In the genomic region with DNA sequence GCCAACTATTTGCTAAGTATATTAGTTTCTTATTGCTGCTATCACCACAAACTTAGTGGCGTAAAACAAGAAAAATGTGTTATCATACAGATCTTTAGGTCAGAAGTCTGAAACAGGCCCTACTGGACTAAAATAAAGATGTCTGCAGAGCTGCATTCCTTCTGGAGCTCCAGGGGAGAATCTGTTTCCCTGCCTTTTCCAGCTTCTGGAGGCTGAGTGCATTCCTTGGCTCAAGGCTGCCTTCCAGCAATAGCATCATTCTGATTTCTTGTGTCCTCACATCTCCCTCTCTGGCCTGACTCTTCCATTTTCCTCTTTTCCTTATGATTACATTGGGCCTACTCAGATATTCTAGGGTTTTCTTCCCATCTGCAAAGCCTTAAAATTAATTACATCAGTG, we compare ENCODE assay signal across 24 cellular contexts. TPM values are rescaled to one million over a fixed set of nuclear protein-coding genes. Genes with fewer than 3 reads are reported as not detected.
DNase-seq lines count a peak whose midpoint lies in the region; ATAC-seq and TF ChIP-seq lines count a peak whose summit lies in the region.
"Had no signal": no experiment of that assay in that cellular context is flagged by ENCODE, and none has a peak within 500 bp of the region (broad histone marks: within the 10 kb centered on the region; RNA-seq: fewer than 3 reads in every experiment).

No MANE protein-coding gene starts in this region.

- H3K9me3 ChIP-seq in gastroesophageal sphincter (no peaks in the 10 kb centered on the region), smooth muscle cell (replicated peaks; ENCODE audit: low read depth) (no peaks in the 10 kb centered on the region)
- H3K9me3 ChIP-seq: Caco-2, ovary had no signal

- H2AFZ ChIP-seq in GM23338: no peak overlapping the region
- H2AFZ ChIP-seq in smooth muscle cell (ENCODE audit: low read depth): no peak overlapping the region

- no peak for TF ChIP-seq POLR2A in gastroesophageal sphincter (IDR thresholded peaks at IDR 0.05)

- H3F3A ChIP-seq in GM23338 (replicated peaks; ENCODE audit: low read depth) (no peaks in the 10 kb centered on the region), smooth muscle cell (ENCODE audit: low read depth) (no peaks in the 10 kb centered on the region)

- peaks cover 8% of the 10 kb centered on the region; the same call in 2 of the 3 replicates for H3K36me3 Mint-ChIP-seq in GM23338 (ENCODE audit: low read depth)
- H3K36me3 Mint-ChIP-seq in stimulated activated memory B cell treated with anti-CD40 and anti-IgM and Interleukin-4, amounts not matched to agents 10 μg/mL and 1 μg/mL and 100 μg/mL, for 72 hours: peaks cover 40% of the 10 kb centered on the region
- H3K36me3 Mint-ChIP-seq: stimulated activated effector memory CD8-positive, alpha-beta T cell treated with anti-CD3 and anti-CD28 coated beads, Interleukin-12 subunit alpha, Interleukin-12 subunit beta, amount 100 ng/mL, for 72 hours had no signal

- no peaks in the 10 kb centered on the region; the same call in none of the 2 replicates for H3K9me2 ChIP-seq in GM23338 (ENCODE audit: insufficient read depth)

- H3K36me3 ChIP-seq in GM23338 (ENCODE audit: insufficient read depth) (no peaks in the 10 kb centered on the region), gastroesophageal sphincter (no peaks in the 10 kb centered on the region), smooth muscle cell (ENCODE audit: low read depth) (no peaks in the 10 kb centered on the region)
- H3K36me3 ChIP-seq: ovary had no signal

- no peak for TF ChIP-seq EP300 in gastroesophageal sphincter (IDR thresholded peaks at IDR 0.05)

- in situ Hi-C loops in astrocyte of the cerebellum (cut with HindIII; ENCODE audit: low sequenced_read_pairs): no loop called here

- H3K4me1 ChIP-seq in GM23338 (ENCODE audit: insufficient read depth) (peaks cover 26% of the 10 kb centered on the region), gastroesophageal sphincter (peaks cover 16 to 35% (median 18%) of the 10 kb centered on the region in 3 donors), smooth muscle cell (ENCODE audit: low read depth) (no peaks in the 10 kb centered on the region)

- H3K27ac ChIP-seq in GM23338 (ENCODE audit: low read depth): no peak overlapping the region
- H3K27ac ChIP-seq in gastroesophageal sphincter: peak overlapping the region; percentile 11 to 58 (median 45)
- peak overlapping the region; percentile 1 for H3K27ac ChIP-seq in smooth muscle cell (ENCODE audit: low read depth)
- H3K27ac ChIP-seq: ovary, SK-N-MC had no signal

- H3K9me3 Mint-ChIP-seq in GM23338: no peaks in the 10 kb centered on the region
- H3K9me3 Mint-ChIP-seq in stimulated activated memory B cell treated with anti-CD40 and anti-IgM and Interleukin-4, amounts not matched to agents 10 μg/mL and 1 μg/mL and 100 μg/mL, for 72 hours: no peaks in the 10 kb centered on the region
- H3K9me3 Mint-ChIP-seq: central memory CD8-positive, alpha-beta T cell; H9; naive B cell; stimulated activated effector memory CD8-positive, alpha-beta T cell treated with anti-CD3 and anti-CD28 coated beads, Interleukin-12 subunit alpha, Interleukin-12 subunit beta, amount 100 ng/mL, for 72 hours; T-helper 2 cell treated with Interferon-gamma antibody and Interleukin-4, amounts not matched to agents 5 μg/mL and 100 μg/mL, for 36 hours had no signal

- ATAC-seq in GM23338: peak; percentile 34
- no peak for ATAC-seq in gastroesophageal sphincter
- no peak for ATAC-seq in stimulated activated memory B cell treated with anti-CD40 and anti-IgM and Interleukin-4, amounts not matched to agents 10 μg/mL and 1 μg/mL and 100 μg/mL, for 72 hours
- ATAC-seq: right cardiac atrium; stimulated activated effector memory CD8-positive, alpha-beta T cell treated with anti-CD3 and anti-CD28 coated beads, Interleukin-12 subunit alpha, Interleukin-12 subunit beta, amount 100 ng/mL, for 72 hours had no signal

- H3K4me1 Mint-ChIP-seq in GM23338: peaks cover 60% of the 10 kb centered on the region
- H3K4me1 Mint-ChIP-seq in stimulated activated memory B cell treated with anti-CD40 and anti-IgM and Interleukin-4, amounts not matched to agents 10 μg/mL and 1 μg/mL and 100 μg/mL, for 72 hours: peaks cover 70% of the 10 kb centered on the region

- H3K27me3 Mint-ChIP-seq in GM23338 (ENCODE audit: insufficient read depth, low read depth, poor library complexity): no peaks in the 10 kb centered on the region
- H3K27me3 Mint-ChIP-seq in stimulated activated memory B cell treated with anti-CD40 and anti-IgM and Interleukin-4, amounts not matched to agents 10 μg/mL and 1 μg/mL and 100 μg/mL, for 72 hours: no peaks in the 10 kb centered on the region
- H3K27me3 Mint-ChIP-seq: central memory CD8-positive, alpha-beta T cell; naive B cell had no signal

- no peak overlapping the region for H3K9ac ChIP-seq in smooth muscle cell (ENCODE audit: low read depth)

- WGBS in gastroesophageal sphincter (ENCODE audit: low coverage in 1 of 2), 2 donors: 73 to 88% methylated on average over 1 of the region's 1 CpG
- WGBS in smooth muscle cell (ENCODE audit: low lambda C conversion rate): 85% methylated on average over 1 of the region's 1 CpG

- H3K4me3 ChIP-seq in GM23338 (no peak overlapping the region), astrocyte of the cerebellum (ENCODE audit: low read depth, low read length) (no peak overlapping the region), gastroesophageal sphincter (no peak overlapping the region), smooth muscle cell (no peak overlapping the region)
- H3K4me3 ChIP-seq: ovary, SK-N-MC had no signal

- DNase-seq in GM23338 (ENCODE audit: low spot score) (peak; percentile 35), astrocyte of the cerebellum (ENCODE audit: low read depth) (peak; percentile 35), smooth muscle cell (lab: John Stamatoyannopoulos, UW; ENCODE audit: unreplicated experiment) (no peak), OCI-M2 (lab: John Stamatoyannopoulos, UW; ENCODE audit: unreplicated experiment) (no peak), DMS79 (lab: John Stamatoyannopoulos, UW) (no peak)
- DNase-seq: activated CD4-positive, alpha-beta T cell treated with anti-CD3 and anti-CD28 coated beads, Interleukin-2, amount 50 U/mL, for 48 hours; activated gamma-delta T cell; amniotic stem cell; Caco-2; effector memory CD4-positive, alpha-beta T cell; H9; mammary epithelial cell; naive B cell; NCI-H1048; NCI-H1930; NCI-H446 treated with DMSO at 0.1 percent for 48 hours; ovary; right cardiac atrium had no signal

- peaks cover 47% of the 10 kb centered on the region for H4K20me1 ChIP-seq in GM23338 (replicated peaks; ENCODE audit: insufficient read depth)
- H4K20me1 ChIP-seq in smooth muscle cell (ENCODE audit: low read depth): peaks cover 96% of the 10 kb centered on the region

- peak overlapping the region; percentile 7; the same call in 1 of the 2 replicates for H3K27ac Mint-ChIP-seq in GM23338
- no peak overlapping the region for H3K27ac Mint-ChIP-seq in stimulated activated memory B cell treated with anti-CD40 and anti-IgM and Interleukin-4, amounts not matched to agents 10 μg/mL and 1 μg/mL and 100 μg/mL, for 72 hours
- H3K27ac Mint-ChIP-seq: naive B cell; stimulated activated effector memory CD8-positive, alpha-beta T cell treated with anti-CD3 and anti-CD28 coated beads, Interleukin-12 subunit alpha, Interleukin-12 subunit beta, amount 100 ng/mL, for 72 hours; T-helper 2 cell treated with Interferon-gamma antibody and Interleukin-4, amounts not matched to agents 5 μg/mL and 100 μg/mL, for 36 hours had no signal

- TF ChIP-seq CTCF in GM23338 (conservative IDR thresholded peaks at IDR 0.05; ENCODE audit: low read depth in 2 of 2): no peak
- TF ChIP-seq CTCF in astrocyte of the cerebellum (IDR thresholded peaks at IDR 0.05; ENCODE audit: low read depth, low read length, missing control alignments): no peak
- no peak for TF ChIP-seq CTCF in gastroesophageal sphincter (IDR thresholded peaks at IDR 0.05)
- TF ChIP-seq CTCF in smooth muscle cell (IDR thresholded peaks at IDR 0.05; ENCODE audit: borderline replicate concordance, insufficient read depth, poor library complexity, severe bottlenecking): no peak

- no peak overlapping the region for H3K4me3 Mint-ChIP-seq in GM23338
- H3K4me3 Mint-ChIP-seq in stimulated activated memory B cell treated with anti-CD40 and anti-IgM and Interleukin-4, amounts not matched to agents 10 μg/mL and 1 μg/mL and 100 μg/mL, for 72 hours: no peak overlapping the region
- H3K4me3 Mint-ChIP-seq: central memory CD8-positive, alpha-beta T cell; H9; naive B cell; stimulated activated effector memory CD8-positive, alpha-beta T cell treated with anti-CD3 and anti-CD28 coated beads, Interleukin-12 subunit alpha, Interleukin-12 subunit beta, amount 100 ng/mL, for 72 hours; T-helper 2 cell treated with Interferon-gamma antibody and Interleukin-4, amounts not matched to agents 5 μg/mL and 100 μg/mL, for 36 hours had no signal

- H3K27me3 ChIP-seq in GM23338 (ENCODE audit: insufficient read depth) (no peaks in the 10 kb centered on the region), gastroesophageal sphincter (no peaks in the 10 kb centered on the region), smooth muscle cell (ENCODE audit: low read depth) (no peaks in the 10 kb centered on the region)
- H3K27me3 ChIP-seq: ovary had no signal

- H3K79me2 ChIP-seq in GM23338 (replicated peaks; ENCODE audit: insufficient read depth): peaks cover 100% of the 10 kb centered on the region
- H3K79me2 ChIP-seq in smooth muscle cell (ENCODE audit: low read depth): peaks cover 91% of the 10 kb centered on the region

- H3K4me2 ChIP-seq in GM23338 (no peak overlapping the region), smooth muscle cell (no peak overlapping the region)

TF ChIP-seq in GM23338, 12 proteins besides CTCF, POLR2A, EP300 and RAD21 (continues in another document):
- no peak for TF ChIP-seq POLR2AphosphoS5 (IDR thresholded peaks at IDR 0.05; ENCODE audit: low read depth)

RNA-seq across cellular contexts. Expression of a gene that starts 15.9 kb away (rescaled TPM):
- 129 and 132 TPM in 2 replicates for total RNA-seq in GM23338 (2014; rRNA removed; shearing (Covaris generic))
- polyA plus RNA-seq in GM23338 (2016; fragmentation: Nextera tagmentation; extraction: Ambion mirVana) (28.3 and 32.5 TPM in 2 replicates), smooth muscle cell (20.3 and 31.4 TPM in 2 replicates)
- total RNA-seq in gastroesophageal sphincter (10 to 100 TPM; 19.6 to 55.6 (median 34.1) TPM), smooth muscle cell (112 and 115 TPM in 2 replicates)

Comparison
In these comparisons a context has a peak if more than half of its experiments do, and no peak if none do; other contexts are left out.
1. DNase-seq: peak in GM23338 (single experiment) and astrocyte of the cerebellum (single experiment); none in smooth muscle cell (single experiment), OCI-M2 (single experiment) and DMS79 (single experiment).